ENCODE assay signal across 10 cellular contexts in the genomic region with DNA sequence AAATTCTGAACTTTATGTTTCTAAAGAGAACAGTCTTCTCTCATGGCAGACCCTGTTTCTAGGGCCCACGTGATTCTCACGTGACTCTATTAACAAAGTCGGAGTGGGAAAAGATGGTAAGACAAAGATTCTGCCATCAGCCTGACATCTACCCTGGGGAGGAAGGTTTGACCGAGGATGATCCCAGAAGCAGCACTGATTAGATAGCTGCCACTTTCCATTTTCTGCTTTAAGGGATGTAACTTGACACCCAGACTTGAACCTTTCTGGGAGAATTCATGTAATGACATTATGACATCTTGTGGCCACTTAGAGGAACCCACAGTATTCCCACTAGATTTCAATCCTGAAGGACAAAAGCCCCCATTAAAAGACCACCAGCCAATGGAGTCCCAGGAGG.
DNase-seq lines count a peak whose midpoint lies in the region; ATAC-seq, FAIRE-seq and TF ChIP-seq lines count a peak whose summit lies in the region.
"Had no signal": no experiment of that assay in that cellular context is flagged by ENCODE, and none has a peak within 500 bp of the region (broad histone marks: within the 10 kb centered on the region; RNA-seq: fewer than 3 reads in every experiment).

No MANE protein-coding gene starts in this region.

- peak; percentile 7 for FAIRE-seq in H1 (lab: Jason Lieb, UNC)

- peak; percentile 80 to 81 for TF ChIP-seq RAD21 in H1 (IDR thresholded peaks at IDR 0.05 in 1 of 2, conservative IDR thresholded peaks at IDR 0.05 in 1 of 2; ENCODE audit: low read depth in 2 of 2, low read length in 2 of 2)

- H3K4me3 ChIP-seq in NB4 (ENCODE audit: low read depth, low read length) (no peak overlapping the region), H1 (ENCODE audit: extremely low read depth in 1 of 4, insufficient read depth in 2 of 4, low read depth in 3 of 4, low read length in 4 of 4) (no peak overlapping the region), left lung (no peak overlapping the region)

- no peak overlapping the region for H4K5ac ChIP-seq in H1 (ENCODE audit: insufficient read length, low read depth, low read length)

- H3K23me2 ChIP-seq in H1 (ENCODE audit: low read depth, low read length) = no peaks in the 10 kb centered on the region; the same call in 1 of the 2 replicates

- H2BK20ac ChIP-seq in H1 (ENCODE audit: low read length) = no peak overlapping the region

- no peaks in the 10 kb centered on the region for H3K79me2 ChIP-seq in H1 (ENCODE audit: control insufficient read depth in 1 of 2, insufficient read depth in 2 of 2, low read length in 2 of 2)

- DNase-seq in NCI-H2107 treated with DMSO at 0.1 percent for 48 hours (lab: John Stamatoyannopoulos, UW; ENCODE audit: unreplicated experiment) (peak; percentile 32), NCI-H2107 (lab: John Stamatoyannopoulos, UW) (no peak), NB4 (ENCODE audit: low read depth) (peak; percentile 23), H1 (ENCODE audit: low read depth in 1 of 2, low spot score in 2 of 2) (no peak), renal cortical epithelial cell (ENCODE audit: low read depth) (peak; percentile 30), left lung (no peak)
- DNase-seq: activated T-cell treated with anti-CD3 and anti-CD28 coated beads, Interleukin-2, amount 50 U/mL, for 4 hours; foreskin melanocyte had no signal

- POLR2A ChIA-PET in H1 (lab: Charles Lee; ENCODE audit: partially characterized antibody) = no interaction called here

- no peak overlapping the region for H3K4me2 ChIP-seq in H1 (ENCODE audit: insufficient read depth in 1 of 2, low read depth in 2 of 2, low read length in 2 of 2)

- CTCF ChIA-PET in H1 (lab: Charles Lee; ENCODE audit: partially characterized antibody) = interaction anchor here (0.6 to 5.1 kb wide), 27 partner anchors 9 to 554 kb away, joined by 3 to 28 read pairs (median 3); no protein-coding TSS in a partner anchor

- H3K36me3 ChIP-seq in H1 (ENCODE audit: control insufficient read depth in 2 of 4, insufficient read depth in 4 of 4, low read length in 3 of 4) (no peaks in the 10 kb centered on the region), left lung (no peaks in the 10 kb centered on the region)

- TF ChIP-seq CTCF in NB4 (IDR thresholded peaks at IDR 0.05; ENCODE audit: low read depth, low read length) = peak; percentile 11
- peak in 2 of 3 experiments; percentile 41 to 52; a peak in 3 of 4 replicates for TF ChIP-seq CTCF in H1 (IDR thresholded peaks at IDR 0.05; ENCODE audit: control extremely low read depth in 1 of 3, insufficient read depth in 1 of 3, low read depth in 1 of 3, low read length in 3 of 3)
- no peak for TF ChIP-seq CTCF in left lung (IDR thresholded peaks at IDR 0.05)

- H2BK120ac ChIP-seq in H1 (replicated peaks; ENCODE audit: low read depth, low read length) = no peak overlapping the region

- H4K20me1 ChIP-seq in H1 (replicated peaks in 1 of 2; ENCODE audit: control insufficient read depth in 1 of 2, insufficient read depth in 2 of 2, low read length in 2 of 2) = no peaks in the 10 kb centered on the region

- no peak overlapping the region for H2BK5ac ChIP-seq in H1 (ENCODE audit: low read depth, low read length)

- H3K9me3 ChIP-seq in H1 (ENCODE audit: insufficient read depth in 2 of 2, low read depth in 1 of 2, low read length in 1 of 2) (no peaks in the 10 kb centered on the region), left lung (no peaks in the 10 kb centered on the region)

- H3K79me1 ChIP-seq in H1 (ENCODE audit: low read depth, low read length) = no peaks in the 10 kb centered on the region

- 77% methylated on average over 4 of the region's 4 CpGs; no CpG with 5 or more reads in 1 of the 2 experiments for WGBS in H1 (ENCODE audit: extremely low coverage in 1 of 2, insufficient coverage in 1 of 2, insufficient read length in 1 of 2, insufficient replicate concordance in 2 of 2, low coverage in 1 of 2, low lambda C conversion rate in 2 of 2, missing lambda C conversion rate in 1 of 2), 2 experiments

- no peak overlapping the region for H2AK5ac ChIP-seq in H1 (ENCODE audit: low read depth, low read length)

- H3K27ac ChIP-seq in H1 (ENCODE audit: low read depth, low read length) (no peak overlapping the region), left lung (no peak overlapping the region)

- intact Hi-C loops in left lung (cut with DNase I) = no loop called here

- H2AFZ ChIP-seq in H1 (ENCODE audit: low read length) = peak overlapping the region; percentile 78

- H4K91ac ChIP-seq in H1 (replicated peaks; ENCODE audit: insufficient read length, low read length) = no peak overlapping the region

- H3K18ac ChIP-seq in H1 (ENCODE audit: extremely low read depth, low read length) = no peak overlapping the region

- H3K27me3 ChIP-seq in H1 (replicated peaks in 1 of 4; ENCODE audit: control insufficient read depth in 3 of 4, extremely low read depth in 1 of 4, insufficient read depth in 3 of 4, low read length in 3 of 4) (no peaks in the 10 kb centered on the region), left lung (no peaks in the 10 kb centered on the region)

- ATAC-seq in HG03025 (IDR thresholded peaks at IDR 0.05; ENCODE audit: low FRiP score, unreplicated experiment) (no peak), left lung (no peak), HG02885 (IDR thresholded peaks at IDR 0.05; ENCODE audit: poor library complexity, unreplicated experiment) (no peak)

- H3K23ac ChIP-seq in H1 (ENCODE audit: insufficient read length) = no peak overlapping the region

- no peak overlapping the region for H2BK12ac ChIP-seq in H1 (ENCODE audit: low read depth, low read length)

- H4K8ac ChIP-seq in H1 (ENCODE audit: extremely low read depth, insufficient read depth, low read length) = no peak overlapping the region

- no peak overlapping the region for H2BK15ac ChIP-seq in H1 (ENCODE audit: low read length)

- no peak overlapping the region for H3K9ac ChIP-seq in H1 (replicated peaks in 1 of 4; ENCODE audit: extremely low read depth in 1 of 4, low read depth in 3 of 4, low read length in 3 of 4)

- H3K4me1 ChIP-seq in H1 (replicated peaks in 1 of 4; ENCODE audit: control insufficient read depth in 3 of 4, insufficient read depth in 4 of 4, low read length in 3 of 4) = peaks cover 0 to 6% (median 0%) of the 10 kb centered on the region in 4 experiments; a peak in 1 of 7 replicates
- peaks cover 2 to 11% of the 10 kb centered on the region in 2 donors for H3K4me1 ChIP-seq in left lung

- H3K56ac ChIP-seq in H1 (replicated peaks; ENCODE audit: insufficient read length, low read depth, low read length) = no peak overlapping the region

- no peak overlapping the region for H3K4ac ChIP-seq in H1 (replicated peaks; ENCODE audit: insufficient read length, low read depth, low read length)

- no peak overlapping the region for H3K14ac ChIP-seq in H1 (ENCODE audit: insufficient read length)

- TF ChIP-seq POLR2A in NB4 (IDR thresholded peaks at IDR 0.05; ENCODE audit: extremely low read depth, insufficient read length) (no peak), H1 (IDR thresholded peaks at IDR 0.05; ENCODE audit: control extremely low read depth in 1 of 2, low read depth in 2 of 2, low read length in 2 of 2) (no peak)

- no peak for TF ChIP-seq EP300 in H1 (IDR thresholded peaks at IDR 0.05; ENCODE audit: borderline replicate concordance in 1 of 2, low read depth in 2 of 2, low read length in 2 of 2)

TF ChIP-seq in H1, 55 proteins besides CTCF, POLR2A, EP300 and RAD21:
- TF ChIP-seq CTBP2 (IDR thresholded peaks at IDR 0.05; ENCODE audit: borderline replicate concordance, insufficient read depth, insufficient read length, low read length) (no peak), BACH1 (IDR thresholded peaks at IDR 0.05; ENCODE audit: low read length) (no peak), EGR1 (IDR thresholded peaks at IDR 0.05; ENCODE audit: borderline replicate concordance, low read depth, low read length) (no peak), POU5F1 (IDR thresholded peaks at IDR 0.05; ENCODE audit: low read depth, low read length) (no peak), JUND (IDR thresholded peaks at IDR 0.05; ENCODE audit: low read length) (no peak), KDM5A (IDR thresholded peaks at IDR 0.05; ENCODE audit: low read length) (no peak), TAF1 (IDR thresholded peaks at IDR 0.05; ENCODE audit: low read depth, low read length) (no peak), PHF8 (conservative IDR thresholded peaks at IDR 0.05; ENCODE audit: low read depth, low read length) (no peak), POLR2AphosphoS5 (IDR thresholded peaks at IDR 0.05; ENCODE audit: low read depth, low read length) (no peak), CHD1 (IDR thresholded peaks at IDR 0.05; ENCODE audit: low read depth, low read length) (no peak), SIRT6 (IDR thresholded peaks at IDR 0.05; ENCODE audit: low read length) (no peak), BCL11A (IDR thresholded peaks at IDR 0.05; ENCODE audit: low read depth in 2 of 2, low read length in 2 of 2) (no peak)

Comparison
In these comparisons a context has a peak if more than half of its experiments do, and no peak if none do; other contexts are left out.
1. DNase-seq: peak in NCI-H2107 treated with DMSO at 0.1 percent for 48 hours (single experiment), NB4 (single experiment) and renal cortical epithelial cell (single experiment); none in NCI-H2107 (single experiment), H1 (0 of 2) and left lung (0 of 2).
2. CTCF ChIP-seq: peak in NB4 (single experiment) and H1 (2 of 3); none in left lung (0 of 2).